Comparison of ENCODE assay signal across 2 cellular contexts in genomic region chr11:86608251-86608799, GRCh38.
A peak's percentile ranks its signal among the peaks of the same experiment; 100 is the strongest.
TF ChIP-seq lines count a peak whose summit lies in the region.

No MANE protein-coding gene starts in this region.

TF ChIP-seq in HEK293, 187 proteins besides CTCF, POLR2A, EP300 and RAD21 (continues in another document):
- no peak for TF ChIP-seq PATZ1 (tag by site-specific recombination; IDR thresholded peaks at IDR 0.05)
- TF ChIP-seq ZNF169 (tag by site-specific recombination; IDR thresholded peaks at IDR 0.05) = no peak
- TF ChIP-seq ZNF2 (tag by site-specific recombination; IDR thresholded peaks at IDR 0.05) = peak; percentile 66; the same call in 1 of the 2 replicates
- no peak for TF ChIP-seq ZNF18 (tag by site-specific recombination; IDR thresholded peaks at IDR 0.05)
- TF ChIP-seq ZNF10 (tag by site-specific recombination; IDR thresholded peaks at IDR 0.05) = no peak
- TF ChIP-seq ZBTB8A (tag by site-specific recombination; IDR thresholded peaks at IDR 0.05) = no peak
- 0 out of 2 replicates have a peak, but pooled peaks have one; percentile 24 for TF ChIP-seq ZNF664 (tag by site-specific recombination; IDR thresholded peaks at IDR 0.05)
- no peak for TF ChIP-seq ZNF629 (tag by site-specific recombination; IDR thresholded peaks at IDR 0.05)
- no peak for TF ChIP-seq BCL11A (tag by site-specific recombination; IDR thresholded peaks at IDR 0.05; ENCODE audit: low read depth)
- TF ChIP-seq KLF17 (tag by site-specific recombination; IDR thresholded peaks at IDR 0.05) = no peak
- no peak for TF ChIP-seq ZBTB44 (tag by site-specific recombination; IDR thresholded peaks at IDR 0.05)
- TF ChIP-seq TRIM28 (IDR thresholded peaks at IDR 0.05; ENCODE audit: borderline replicate concordance, low read length) = peak; percentile 60
- no peak for TF ChIP-seq ZBTB6 (tag by site-specific recombination; IDR thresholded peaks at IDR 0.05)
- no peak for TF ChIP-seq ZNF211 (tag by site-specific recombination; IDR thresholded peaks at IDR 0.05; ENCODE audit: low read depth)
- TF ChIP-seq ZNF645 (tag by site-specific recombination; IDR thresholded peaks at IDR 0.05) = no peak
- no peak for TF ChIP-seq ZNF776 (tag by site-specific recombination; IDR thresholded peaks at IDR 0.05; ENCODE audit: borderline replicate concordance)
- no peak for TF ChIP-seq ZNF19 (tag by site-specific recombination; IDR thresholded peaks at IDR 0.05; ENCODE audit: low read depth)
- 0 out of 2 replicates have a peak, but pooled peaks have one; percentile 43 for TF ChIP-seq ZBTB17 (tag by site-specific recombination; IDR thresholded peaks at IDR 0.05)
- TF ChIP-seq ZFP3 (tag by site-specific recombination; IDR thresholded peaks at IDR 0.05; ENCODE audit: low read depth) = no peak
- no peak for TF ChIP-seq KLF10 (tag by site-specific recombination; IDR thresholded peaks at IDR 0.05)
- no peak for TF ChIP-seq ZNF155 (tag by site-specific recombination; IDR thresholded peaks at IDR 0.05)
- TF ChIP-seq ZNF391 (tag by site-specific recombination; IDR thresholded peaks at IDR 0.05; ENCODE audit: borderline replicate concordance, low read depth) = no peak

TF ChIP-seq in H1, 55 proteins besides CTCF, POLR2A, EP300 and RAD21 (continued from another document):
- TF ChIP-seq HDAC2 (IDR thresholded peaks at IDR 0.05; ENCODE audit: borderline replicate concordance in 1 of 2, low read depth in 2 of 2, low read length in 2 of 2) (no peak), MAX (IDR thresholded peaks at IDR 0.05) (no peak), TEAD4 (IDR thresholded peaks at IDR 0.05; ENCODE audit: low read depth, low read length) (no peak), NRF1 (IDR thresholded peaks at IDR 0.05; ENCODE audit: low read depth, low read length) (no peak), TBP (IDR thresholded peaks at IDR 0.05; ENCODE audit: low read depth, low read length) (no peak)
